ENCODE assay signal across 8 cellular contexts in genomic region chr2:9142551-9143263, GRCh38.
DNase-seq lines count a peak whose midpoint lies in the region; ATAC-seq and TF ChIP-seq lines count a peak whose summit lies in the region.

No MANE protein-coding gene starts in this region.

- H4K20me1 ChIP-seq in Karpas-422 (ENCODE audit: insufficient read depth, low read depth, low read length), result 0 out of 2 replicates have a peak, but pooled peaks cover 3% of the 10 kb centered on the region

- H3K4me3 Mint-ChIP-seq in osteocyte (ENCODE audit: unreplicated experiment), result peak overlapping the region; percentile 53

- H3K9me2 ChIP-seq in Karpas-422 (replicated peaks; ENCODE audit: insufficient read depth, low read length), result no peaks in the 10 kb centered on the region

- no peak overlapping the region for H3K27ac Mint-ChIP-seq in activated naive CD4-positive, alpha-beta T cell treated with anti-CD3 and anti-CD28 coated beads, Interleukin-2, amount 50 U/mL, for 72 hours
- peak overlapping the region; percentile 71 for H3K27ac Mint-ChIP-seq in osteocyte (ENCODE audit: unreplicated experiment)

- peak; percentile 99 for TF ChIP-seq CTCF in osteocyte (IDR thresholded peaks at IDR 0.05)
- TF ChIP-seq CTCF in thoracic aorta (IDR thresholded peaks at IDR 0.05), result peak; percentile 99

- H3K79me2 ChIP-seq in Karpas-422 (ENCODE audit: low read length), result no peaks in the 10 kb centered on the region

- no peaks in the 10 kb centered on the region for H3K9me3 ChIP-seq in Karpas-422 (ENCODE audit: low read length)
- no peaks in the 10 kb centered on the region for H3K9me3 ChIP-seq in thoracic aorta

- H3K36me3 ChIP-seq in Karpas-422 (ENCODE audit: insufficient read depth, low read length) (no peaks in the 10 kb centered on the region), thoracic aorta (no peaks in the 10 kb centered on the region)

- no peaks in the 10 kb centered on the region for H3K27me3 Mint-ChIP-seq in osteocyte (ENCODE audit: unreplicated experiment)

- H3K4me1 Mint-ChIP-seq in osteocyte (ENCODE audit: unreplicated experiment), result peaks cover 40% of the 10 kb centered on the region

- intact Hi-C loops in head of caudate nucleus (cut with DNase I), result loop anchor here (5.0 to 10.0 kb wide), 3 partner anchors 65 to 230 kb away; partner anchors contain the start of gene ASAP2

- no peaks in the 10 kb centered on the region for H3K36me3 Mint-ChIP-seq in activated naive CD4-positive, alpha-beta T cell treated with anti-CD3 and anti-CD28 coated beads, Interleukin-2, amount 50 U/mL, for 72 hours
- no peaks in the 10 kb centered on the region for H3K36me3 Mint-ChIP-seq in osteocyte (ENCODE audit: unreplicated experiment)

- H3K4me1 ChIP-seq in Karpas-422 (ENCODE audit: low read length) (peaks cover 3% of the 10 kb centered on the region; the same call in 1 of the 2 replicates), thoracic aorta (ENCODE audit: control insufficient read depth in 1 of 2, low read depth in 2 of 2) (peaks cover 4 to 39% of the 10 kb centered on the region in 2 donors)

- no peaks in the 10 kb centered on the region for H3K9me3 Mint-ChIP-seq in activated naive CD4-positive, alpha-beta T cell treated with anti-CD3 and anti-CD28 coated beads, Interleukin-2, amount 50 U/mL, for 72 hours
- no peaks in the 10 kb centered on the region for H3K9me3 Mint-ChIP-seq in osteocyte (ENCODE audit: unreplicated experiment)

- no peak overlapping the region for H3K4me2 ChIP-seq in Karpas-422 (ENCODE audit: low read depth, low read length, poor library complexity, severe bottlenecking)

- no peak overlapping the region for H3K9ac ChIP-seq in Karpas-422 (ENCODE audit: low read length)

- DNase-seq in DMS153 treated with DMSO at 0.1 percent for 48 hours (lab: John Stamatoyannopoulos, UW; ENCODE audit: unreplicated experiment) (peak; percentile 14), Karpas-422 (peak; percentile 84), head of caudate nucleus (peak; percentile 69 to 95 (median 90)), osteocyte (ENCODE audit: extremely low spot score, unreplicated experiment) (peak; percentile 98), thoracic aorta (ENCODE audit: low spot score) (peak; percentile 45)
- DNase-seq in activated naive CD4-positive, alpha-beta T cell treated with anti-CD3 and anti-CD28 coated beads, Interleukin-2, amount 50 U/mL, for 72 hours (ENCODE audit: low spot score in 2 of 2), result peak; percentile 83 to 94

- H3K4me3 ChIP-seq in Karpas-422 (ENCODE audit: low read length) (no peak overlapping the region), thoracic aorta (peak overlapping the region; percentile 62)

- H3K27ac ChIP-seq in Karpas-422 (ENCODE audit: low read length), result no peak overlapping the region
- peak overlapping the region; percentile 79 to 83 for H3K27ac ChIP-seq in thoracic aorta

- H2AFZ ChIP-seq in Karpas-422 (ENCODE audit: low read length), result no peak overlapping the region

- H3K27me3 ChIP-seq in Karpas-422 (ENCODE audit: low read length), result no peaks in the 10 kb centered on the region
- no peaks in the 10 kb centered on the region for H3K27me3 ChIP-seq in thoracic aorta (replicated peaks; ENCODE audit: insufficient read depth)

- ATAC-seq in GM21526 (IDR thresholded peaks at IDR 0.05; ENCODE audit: low FRiP score, unreplicated experiment) (peak; percentile 89), SK-N-SH treated with all-trans-retinoic acid at 6 μM for 48 hours (peak; percentile 92), thoracic aorta (ENCODE audit: insufficient number of reproducible peaks, low FRiP score, low read depth) (peak; percentile 76)
- ATAC-seq in activated naive CD4-positive, alpha-beta T cell treated with anti-CD3 and anti-CD28 coated beads, Interleukin-2, amount 50 U/mL, for 72 hours, result peak; percentile 91 to 92

TF ChIP-seq in SK-N-SH treated with all-trans-retinoic acid at 6 μM for 48 hours, 23 proteins besides CTCF, POLR2A, EP300 and RAD21:
- TF ChIP-seq RARB (CRISPR knock-in tag; IDR thresholded peaks at IDR 0.05) (no peak), ZNF70 (CRISPR knock-in tag; IDR thresholded peaks at IDR 0.05) (no peak), ZC3H10 (CRISPR knock-in tag; IDR thresholded peaks at IDR 0.05) (no peak), TSHZ2 (CRISPR knock-in tag; IDR thresholded peaks at IDR 0.05) (no peak), POU6F1 (CRISPR knock-in tag; IDR thresholded peaks at IDR 0.05; ENCODE audit: borderline replicate concordance, low read depth) (no peak), PPARA (CRISPR knock-in tag; IDR thresholded peaks at IDR 0.05; ENCODE audit: borderline replicate concordance) (no peak), CREB5 (CRISPR knock-in tag; IDR thresholded peaks at IDR 0.05; ENCODE audit: low read depth) (no peak), CSDC2 (CRISPR knock-in tag; IDR thresholded peaks at IDR 0.05) (0 out of 2 replicates have a peak, but pooled peaks have one; percentile 55), ZFP3 (CRISPR knock-in tag; IDR thresholded peaks at IDR 0.05) (peak; percentile 98), ARNTL (CRISPR knock-in tag; IDR thresholded peaks at IDR 0.05; ENCODE audit: borderline replicate concordance, low read depth) (no peak), TOX (CRISPR knock-in tag; IDR thresholded peaks at IDR 0.05; ENCODE audit: borderline replicate concordance) (no peak), ZNF8 (CRISPR knock-in tag; IDR thresholded peaks at IDR 0.05) (no peak), PATZ1 (CRISPR knock-in tag; IDR thresholded peaks at IDR 0.05; ENCODE audit: borderline replicate concordance) (no peak; the same call in 1 of the 2 replicates), ISL1 (CRISPR knock-in tag; IDR thresholded peaks at IDR 0.05) (0 out of 2 replicates have a peak, but pooled peaks have one; percentile 33)

Comparison
In these comparisons a context has a peak if more than half of its experiments do, and no peak if none do; other contexts are left out.
1. DNase-seq: peak in every context shown above with its lines; median percentile 98 in osteocyte; 90 in head of caudate nucleus; 88 in activated naive CD4-positive, alpha-beta T cell treated with anti-CD3 and anti-CD28 coated beads, Interleukin-2, amount 50 U/mL, for 72 hours; 84 in Karpas-422; 45 in thoracic aorta; 14 in DMS153 treated with DMSO at 0.1 percent for 48 hours.